In genomic region chr12:10716704-10717315, GRCh38 we compare ENCODE assay signal across 9 cellular contexts. TPM values are rescaled to one million over a fixed set of nuclear protein-coding genes. Genes with fewer than 3 reads are reported as not detected.
DNase-seq lines count a peak whose midpoint lies in the region; ATAC-seq, FAIRE-seq and TF ChIP-seq lines count a peak whose summit lies in the region.
"Had no signal": no experiment of that assay in that cellular context is flagged by ENCODE, and none has a peak within 500 bp of the region (broad histone marks: within the 10 kb centered on the region; RNA-seq: fewer than 3 reads in every experiment).

No MANE protein-coding gene starts in this region.

- no peak for TF ChIP-seq RAD21 in SK-N-SH (IDR thresholded peaks at IDR 0.05; ENCODE audit: low read length)

- H3K27ac Mint-ChIP-seq in activated T-cell treated with anti-CD3 and anti-CD28 coated beads, Interleukin-2, amount 50 U/mL, for 72 hours = no peak overlapping the region

- no peak for TF ChIP-seq CTCF in SK-N-SH (IDR thresholded peaks at IDR 0.05)

- H3K27ac ChIP-seq in SK-N-SH (ENCODE audit: low read depth in 2 of 2, low read length in 1 of 2) = 0 out of 4 replicates have a peak overlapping the region, but pooled peaks of 1 of the 2 experiments have one; percentile 0

- H3K9me3 Mint-ChIP-seq in activated T-cell treated with anti-CD3 and anti-CD28 coated beads, Interleukin-2, amount 50 U/mL, for 72 hours = no peaks in the 10 kb centered on the region

- H3K79me2 ChIP-seq in SK-N-SH (ENCODE audit: insufficient read depth) = no peaks in the 10 kb centered on the region

- H2AFZ ChIP-seq in SK-N-SH (ENCODE audit: low read depth) = no peak overlapping the region

- no peaks in the 10 kb centered on the region; a peak in 1 of 4 replicates for H3K4me1 ChIP-seq in SK-N-SH (ENCODE audit: control insufficient read depth in 1 of 2, insufficient read depth in 2 of 2, low read depth in 1 of 2, low read length in 1 of 2)

- WGBS in SK-N-SH (ENCODE audit: low lambda C conversion rate) = 2% methylated on average over 6 of the region's 6 CpGs

- DNase-seq in SK-N-SH (no peak), Right ventricle myocardium inferior (ENCODE audit: missing footprints) (peak; percentile 81), renal cortical epithelial cell (ENCODE audit: low read depth) (peak; percentile 93), T-helper 2 cell (no peak), NCI-H146 treated with DMSO at 0.1 percent for 48 hours (lab: John Stamatoyannopoulos, UW; ENCODE audit: unreplicated experiment) (no peak)
- DNase-seq in activated T-cell treated with anti-CD3 and anti-CD28 coated beads, Interleukin-2, amount 50 U/mL, for 72 hours = no peak

- CTCF ChIA-PET in SK-N-SH (lab: Yijun Ruan, JAX) = no interaction called here

- peak; percentile 63 for FAIRE-seq in G401.6 (lab: Jason Lieb, UNC)

- H3K9me3 ChIP-seq in SK-N-SH = no peaks in the 10 kb centered on the region
- H3K9me3 ChIP-seq: HAP-1 had no signal

- H3K27me3 Mint-ChIP-seq in activated T-cell treated with anti-CD3 and anti-CD28 coated beads, Interleukin-2, amount 50 U/mL, for 72 hours (ENCODE audit: low read depth) = no peaks in the 10 kb centered on the region

- H3K27me3 ChIP-seq in SK-N-SH (ENCODE audit: insufficient read depth) = peaks cover 27% of the 10 kb centered on the region; the same call in 1 of the 2 replicates

- H3K9ac ChIP-seq in SK-N-SH = no peak overlapping the region

- POLR2A ChIA-PET in SK-N-SH (lab: Yijun Ruan, JAX) = no interaction called here

- no peaks in the 10 kb centered on the region for H4K20me1 ChIP-seq in SK-N-SH (ENCODE audit: insufficient read depth)

- H3K4me1 Mint-ChIP-seq in activated T-cell treated with anti-CD3 and anti-CD28 coated beads, Interleukin-2, amount 50 U/mL, for 72 hours (ENCODE audit: low read depth) = peaks cover 48% of the 10 kb centered on the region

- H3F3A ChIP-seq in SK-N-SH (replicated peaks; ENCODE audit: insufficient read depth) = no peaks in the 10 kb centered on the region

- H3K4me3 ChIP-seq in SK-N-SH (ENCODE audit: low read depth in 2 of 2, low read length in 1 of 2) = no peak overlapping the region
- H3K4me3 ChIP-seq: HAP-1 had no signal

- H3K9me2 ChIP-seq in SK-N-SH = no peaks in the 10 kb centered on the region

- no peaks in the 10 kb centered on the region for H3K36me3 ChIP-seq in SK-N-SH (replicated peaks in 1 of 2; ENCODE audit: control insufficient read depth in 1 of 2, insufficient read depth in 2 of 2, low read length in 1 of 2)

- peaks cover 9 to 29% of the 10 kb centered on the region in 2 donors for H3K36me3 Mint-ChIP-seq in activated T-cell treated with anti-CD3 and anti-CD28 coated beads, Interleukin-2, amount 50 U/mL, for 72 hours (ENCODE audit: insufficient read depth in 2 of 2)

- H3K4me3 Mint-ChIP-seq in activated T-cell treated with anti-CD3 and anti-CD28 coated beads, Interleukin-2, amount 50 U/mL, for 72 hours = no peak overlapping the region

- ATAC-seq in Right ventricle myocardium inferior (peak; percentile 91), GM18517 (IDR thresholded peaks at IDR 0.05; ENCODE audit: unreplicated experiment) (no peak)
- ATAC-seq in activated T-cell treated with anti-CD3 and anti-CD28 coated beads, Interleukin-2, amount 50 U/mL, for 72 hours (replicated peaks in 1 of 2) = no peak

- peak overlapping the region; percentile 9; the same call in 1 of the 2 replicates for H3K4me2 ChIP-seq in SK-N-SH

- no peak for TF ChIP-seq EP300 in SK-N-SH (IDR thresholded peaks at IDR 0.05; ENCODE audit: borderline replicate concordance in 1 of 2, low read depth in 1 of 2, low read length in 1 of 2)

- intact Hi-C loops in Right ventricle myocardium inferior (cut with DNase I) = loop anchor here (5.0 kb wide), 1 partner anchor 1845 kb away; the partner anchor contains the start of gene DUSP16

TF ChIP-seq in SK-N-SH, 30 proteins besides CTCF, POLR2A, EP300 and RAD21:
- no peak for TF ChIP-seq NFIC (IDR thresholded peaks at IDR 0.05; ENCODE audit: borderline replicate concordance)
- no peak for TF ChIP-seq TCF12 (IDR thresholded peaks at IDR 0.05)
- TF ChIP-seq SMC3 (IDR thresholded peaks at IDR 0.05; ENCODE audit: low read depth, low read length) = no peak
- TF ChIP-seq FOSL2 (IDR thresholded peaks at IDR 0.05; ENCODE audit: borderline replicate concordance, low read depth) = peak; percentile 7; the same call in 1 of the 2 replicates

RNA-seq across cellular contexts. Expression of gene YBX3, which starts 6.3 kb away (rescaled TPM):
- polyA plus RNA-seq in SK-N-SH (2012; rRNA removed) = 12.2 and 22.4 TPM in 2 replicates
- 18.0 and 19.6 TPM in 2 replicates for polyA plus RNA-seq in SK-N-SH (2012; cell fraction: cytosol; rRNA removed)
- polyA plus RNA-seq in SK-N-SH (2012; cell fraction: nucleus; rRNA removed) = 54.9 and 64.5 TPM in 2 replicates
- total RNA-seq in Right ventricle myocardium inferior (594 TPM), renal cortical epithelial cell (67.6 and 163 TPM in 2 replicates)
- 100 to 1,000 TPM; 108 to 132 TPM for total RNA-seq in activated T-cell treated with anti-CD3 and anti-CD28 coated beads, Interleukin-2, amount 50 U/mL, for 72 hours

RNA-seq across cellular contexts. Expression of gene STYK1, which starts 43.0 kb away (rescaled TPM):
- polyA plus RNA-seq in SK-N-SH (2012; rRNA removed) = not detected in 2 replicates
- polyA plus RNA-seq in SK-N-SH (2012; cell fraction: cytosol; rRNA removed) = not detected in 2 replicates
- polyA plus RNA-seq in SK-N-SH (2012; cell fraction: nucleus; rRNA removed) = 0.01 TPM in 1 of 2 replicates, not detected in the other
- total RNA-seq in Right ventricle myocardium inferior = not detected
- total RNA-seq in renal cortical epithelial cell = 2.6 and 4.3 TPM in 2 replicates
- 1 to 10 TPM; 1.6 to 1.8 TPM for total RNA-seq in activated T-cell treated with anti-CD3 and anti-CD28 coated beads, Interleukin-2, amount 50 U/mL, for 72 hours

Comparison
In these comparisons a context has a peak if more than half of its experiments do, and no peak if none do; other contexts are left out.
1. DNase-seq: peak in Right ventricle myocardium inferior (single experiment) and renal cortical epithelial cell (single experiment); none in SK-N-SH (single experiment), T-helper 2 cell (0 of 5), NCI-H146 treated with DMSO at 0.1 percent for 48 hours (single experiment) and activated T-cell treated with anti-CD3 and anti-CD28 coated beads, Interleukin-2, amount 50 U/mL, for 72 hours (0 of 2).